In genomic region chr9:35726876-35727438, GRCh38 we compare ENCODE assay signal across 8 cellular contexts. TPM values are rescaled to one million over a fixed set of nuclear protein-coding genes. Genes with fewer than 3 reads are reported as not detected.
DNase-seq lines count a peak whose midpoint lies in the region; ATAC-seq, FAIRE-seq and TF ChIP-seq lines count a peak whose summit lies in the region.

No MANE protein-coding gene starts in this region.

- peak; percentile 28 for DNase-seq in stimulated activated CD4-positive, alpha-beta T cell treated with anti-CD3 and anti-CD28 coated beads, Interleukin-12 subunit alpha, Interleukin-12 subunit beta, amount 100 ng/mL, for 4 hours
- DNase-seq in stimulated activated CD4-positive, alpha-beta T cell treated with anti-CD3 and anti-CD28 coated beads, Interleukin-2, amount 100 ng/mL, for 48 hours, result no peak
- DNase-seq in PC-3 (peak; percentile 21), D721Med (ENCODE audit: insufficient read length, low spot score) (no peak), inferior parietal cortex (ENCODE audit: extremely low spot score) (no peak)
- DNase-seq in effector CD4-positive, alpha-beta T cell, result no peak

- no peak overlapping the region for H3K9ac ChIP-seq in PC-3 (ENCODE audit: low read length)

- peaks cover 56% of the 10 kb centered on the region for H3K79me2 ChIP-seq in PC-3 (ENCODE audit: low read length)

- intact Hi-C loops in PC-3 (cut with micrococcal nuclease), result no loop called here

- H3K4me3 ChIP-seq in PC-3 (ENCODE audit: low read length) (no peak overlapping the region), mesodermal cell (ENCODE audit: extremely low read depth, insufficient read depth, low read length, poor library complexity, severe bottlenecking) (peak overlapping the region; percentile 94)

- no TSS peak for BruUV-seq in PC-3 (replicated peaks; lab: Mats Ljungman, UMichigan)

- no peak for ATAC-seq in PC-3

- H3K27me3 ChIP-seq in PC-3 (ENCODE audit: low read length), result no peaks in the 10 kb centered on the region

- no peaks in the 10 kb centered on the region for H3F3A ChIP-seq in PC-3 (ENCODE audit: low read length, unreplicated experiment)

- H3K36me3 ChIP-seq in PC-3 (ENCODE audit: low read depth, low read length), result peaks cover 3% of the 10 kb centered on the region; the same call in 1 of the 2 replicates
- H3K36me3 ChIP-seq in mesodermal cell (ENCODE audit: control insufficient read depth, insufficient read depth, low read length), result peaks cover 52% of the 10 kb centered on the region

- H3K4me1 ChIP-seq in PC-3 (ENCODE audit: insufficient read depth, low read length), result peaks cover 42% of the 10 kb centered on the region
- peaks cover 39% of the 10 kb centered on the region for H3K4me1 ChIP-seq in mesodermal cell (ENCODE audit: control insufficient read depth, insufficient read depth, low read length, poor library complexity, severe bottlenecking)

- POLR2A ChIA-PET in PC-3 (lab: Charles Lee; ENCODE audit: unreplicated experiment), result no interaction called here

- FAIRE-seq in D721Med (lab: Jason Lieb, UNC), result no peak

- peak; percentile 32; the same call in 1 of the 2 replicates for TF ChIP-seq CTCF in PC-3 (conservative IDR thresholded peaks at IDR 0.05; ENCODE audit: low read depth, low read length)
- no peak for TF ChIP-seq CTCF in D721Med (IDR thresholded peaks at IDR 0.05; ENCODE audit: insufficient read depth, missing control alignments)

- H3K9me3 ChIP-seq in PC-3 (ENCODE audit: low read length) (no peaks in the 10 kb centered on the region), mesodermal cell (ENCODE audit: control insufficient read depth, low read length) (no peaks in the 10 kb centered on the region)

- H3K4me2 ChIP-seq in PC-3 (ENCODE audit: low read length), result peak overlapping the region; percentile 90; the same call in 1 of the 2 replicates

- H3K27ac ChIP-seq in PC-3 (ENCODE audit: low read length) (no peak overlapping the region), cingulate gyrus (ENCODE audit: low read depth, low read length) (peak overlapping the region; percentile 67), mesodermal cell (ENCODE audit: low read depth, low read length, severe bottlenecking) (peak overlapping the region; percentile 91)

- WGBS in mesodermal cell (ENCODE audit: insufficient coverage in 2 of 2), 2 experiments, result 69 to 85% methylated on average over 2 of the region's 4 CpGs

- H4K20me1 ChIP-seq in PC-3 (ENCODE audit: low read length), result no peaks in the 10 kb centered on the region

- no peaks in the 10 kb centered on the region for H3K9me2 ChIP-seq in PC-3 (replicated peaks; ENCODE audit: low read length)

- no peak overlapping the region for H2AFZ ChIP-seq in PC-3 (ENCODE audit: low read length)

- CTCF ChIA-PET in PC-3 (lab: Charles Lee), result interaction anchor here (0.6 to 1.6 kb wide), 2 partner anchors 62 to 69 kb away, joined by 3 to 6 read pairs; partner anchors contain the start of genes ARHGEF39, CCDC107 and RMRP

RNA-seq across cellular contexts. Expression of gene TLN1, which starts 5.0 kb away (rescaled TPM):
- total RNA-seq in PC-3 (2014; rRNA removed), result 118 and 153 TPM in 2 replicates
- polyA plus RNA-seq in mesodermal cell (2013, experiment 1 of 2), result 146 TPM
- polyA plus RNA-seq in mesodermal cell (2013, experiment 2 of 2), result 113 TPM

RNA-seq across cellular contexts. Expression of gene CREB3, which starts 5.5 kb away (rescaled TPM):
- 34.8 and 47.1 TPM in 2 replicates for total RNA-seq in PC-3 (2014; rRNA removed)
- 34.7 TPM for polyA plus RNA-seq in mesodermal cell (2013, experiment 1 of 2)
- polyA plus RNA-seq in mesodermal cell (2013, experiment 2 of 2), result 31.3 TPM

RNA-seq across cellular contexts. Expression of gene GBA2, which starts 22.1 kb away (rescaled TPM):
- 60.9 and 81.7 TPM in 2 replicates for total RNA-seq in PC-3 (2014; rRNA removed)
- polyA plus RNA-seq in mesodermal cell (2013, experiment 1 of 2), result 78.5 TPM
- 58.0 TPM for polyA plus RNA-seq in mesodermal cell (2013, experiment 2 of 2)

RNA-seq across cellular contexts. Expression of gene RGP1, which starts 22.1 kb away (rescaled TPM):
- total RNA-seq in PC-3 (2014; rRNA removed), result 13.8 and 14.3 TPM in 2 replicates
- 19.8 TPM for polyA plus RNA-seq in mesodermal cell (2013, experiment 1 of 2)
- 18.2 TPM for polyA plus RNA-seq in mesodermal cell (2013, experiment 2 of 2)

RNA-seq across cellular contexts. Expression of gene MSMP, which starts 27.1 kb away (rescaled TPM):
- total RNA-seq in PC-3 (2014; rRNA removed), result 145 and 149 TPM in 2 replicates
- polyA plus RNA-seq in mesodermal cell (2013, experiment 1 of 2), result 1.4 TPM
- not detected for polyA plus RNA-seq in mesodermal cell (2013, experiment 2 of 2)

Comparison
In these comparisons a context has a peak if more than half of its experiments do, and no peak if none do; other contexts are left out.
1. DNase-seq: peak in stimulated activated CD4-positive, alpha-beta T cell treated with anti-CD3 and anti-CD28 coated beads, Interleukin-12 subunit alpha, Interleukin-12 subunit beta, amount 100 ng/mL, for 4 hours (single experiment) and PC-3 (single experiment); none in stimulated activated CD4-positive, alpha-beta T cell treated with anti-CD3 and anti-CD28 coated beads, Interleukin-2, amount 100 ng/mL, for 48 hours (0 of 2), D721Med (single experiment), effector CD4-positive, alpha-beta T cell (single experiment) and inferior parietal cortex (single experiment).